11 cellular contexts compared by ENCODE assay signal in genomic region chr11:111001986-111002616, GRCh38.
DNase-seq lines count a peak whose midpoint lies in the region; ATAC-seq, FAIRE-seq and TF ChIP-seq lines count a peak whose summit lies in the region.
"Had no signal": no experiment of that assay in that cellular context is flagged by ENCODE, and none has a peak within 500 bp of the region (broad histone marks: within the 10 kb centered on the region; RNA-seq: fewer than 3 reads in every experiment).

No MANE protein-coding gene starts in this region.

- peaks cover 9% of the 10 kb centered on the region for H3K4me1 ChIP-seq in astrocyte (ENCODE audit: insufficient read depth, low read length)
- H3K4me1 ChIP-seq in gastroesophageal sphincter: peaks cover 0 to 15% (median 0%) of the 10 kb centered on the region in 3 donors
- peaks cover 3% of the 10 kb centered on the region for H3K4me1 ChIP-seq in smooth muscle cell (ENCODE audit: low read depth)

- no peak for FAIRE-seq in astrocyte (lab: Jason Lieb, UNC)

- no peaks in the 10 kb centered on the region for H3K27me3 Mint-ChIP-seq in astrocyte (ENCODE audit: low read depth, unreplicated experiment)
- H3K27me3 Mint-ChIP-seq in T-helper 2 cell treated with Interferon-gamma antibody and Interleukin-4, amounts not matched to agents 5 μg/mL and 100 μg/mL, for 36 hours (ENCODE audit: low read depth): no peaks in the 10 kb centered on the region

- H3K79me2 ChIP-seq in astrocyte (ENCODE audit: insufficient read depth, low read length) (no peaks in the 10 kb centered on the region), smooth muscle cell (ENCODE audit: low read depth) (no peaks in the 10 kb centered on the region)

- TF ChIP-seq POLR2A in gastroesophageal sphincter (IDR thresholded peaks at IDR 0.05): no peak

- H3K36me3 Mint-ChIP-seq in astrocyte (ENCODE audit: low read depth, unreplicated experiment): no peaks in the 10 kb centered on the region
- no peaks in the 10 kb centered on the region for H3K36me3 Mint-ChIP-seq in T-helper 2 cell treated with Interferon-gamma antibody and Interleukin-4, amounts not matched to agents 5 μg/mL and 100 μg/mL, for 36 hours (ENCODE audit: low read depth)

- no peak overlapping the region for H3K27ac Mint-ChIP-seq in astrocyte (ENCODE audit: unreplicated experiment)
- no peak overlapping the region for H3K27ac Mint-ChIP-seq in T-helper 2 cell treated with Interferon-gamma antibody and Interleukin-4, amounts not matched to agents 5 μg/mL and 100 μg/mL, for 36 hours
- H3K27ac Mint-ChIP-seq: activated T-helper 2 cell treated with anti-CD3 and anti-CD28 coated beads, Interferon-gamma antibody, Interleukin-2, Interleukin-4, amounts not matched to agents 10 μg/mL and 5 μg/mL and 100 μg/mL, durations not matched to agents 14 hours and 24 hours and 36 hours had no signal

- H3K9me3 Mint-ChIP-seq in astrocyte (ENCODE audit: unreplicated experiment): no peaks in the 10 kb centered on the region
- H3K9me3 Mint-ChIP-seq in T-helper 2 cell treated with Interferon-gamma antibody and Interleukin-4, amounts not matched to agents 5 μg/mL and 100 μg/mL, for 36 hours: no peaks in the 10 kb centered on the region
- H3K9me3 Mint-ChIP-seq: activated T-helper 2 cell treated with anti-CD3 and anti-CD28 coated beads, Interferon-gamma antibody, Interleukin-2, Interleukin-4, amounts not matched to agents 10 μg/mL and 5 μg/mL and 100 μg/mL, durations not matched to agents 14 hours and 24 hours and 36 hours had no signal

- DNase-seq in H4 (ENCODE audit: low spot score): peak; percentile 16
- peak; percentile 88 for DNase-seq in astrocyte (ENCODE audit: low read depth)
- DNase-seq in smooth muscle cell (lab: John Stamatoyannopoulos, UW; ENCODE audit: unreplicated experiment): no peak
- DNase-seq in glomerular visceral epithelial cell (ENCODE audit: extremely low spot score): no peak
- no peak for DNase-seq in T-helper 2 cell treated with Interferon-gamma antibody and Interleukin-4, amounts not matched to agents 5 μg/mL and 100 μg/mL, for 36 hours (ENCODE audit: low spot score)
- DNase-seq: NCI-H2029 treated with DMSO at 0.1 percent for 48 hours, PC-9 had no signal

- TF ChIP-seq EP300 in gastroesophageal sphincter (IDR thresholded peaks at IDR 0.05): no peak

- H3K9me3 ChIP-seq in astrocyte (ENCODE audit: insufficient read depth, low read depth, low read length) (no peaks in the 10 kb centered on the region), gastroesophageal sphincter (no peaks in the 10 kb centered on the region), smooth muscle cell (replicated peaks; ENCODE audit: low read depth) (no peaks in the 10 kb centered on the region)

- H3K27ac ChIP-seq in astrocyte (ENCODE audit: low read depth, low read length) (no peak overlapping the region), gastroesophageal sphincter (no peak overlapping the region), smooth muscle cell (ENCODE audit: low read depth) (peak overlapping the region; percentile 65)
- H3K27ac ChIP-seq: PC-9 had no signal

- no peaks in the 10 kb centered on the region for H3K27me3 ChIP-seq in astrocyte (ENCODE audit: insufficient read depth, low read length)
- no peaks in the 10 kb centered on the region for H3K27me3 ChIP-seq in gastroesophageal sphincter
- H3K27me3 ChIP-seq in smooth muscle cell (ENCODE audit: low read depth): no peaks in the 10 kb centered on the region

- no peak for TF ChIP-seq CTCF in astrocyte (IDR thresholded peaks at IDR 0.05; ENCODE audit: insufficient read depth, low read depth, low read length)
- TF ChIP-seq CTCF in gastroesophageal sphincter (IDR thresholded peaks at IDR 0.05): no peak
- no peak for TF ChIP-seq CTCF in smooth muscle cell (IDR thresholded peaks at IDR 0.05; ENCODE audit: borderline replicate concordance, insufficient read depth, poor library complexity, severe bottlenecking)

- H3F3A ChIP-seq in smooth muscle cell (ENCODE audit: low read depth): peaks cover 7% of the 10 kb centered on the region

- H4K20me1 ChIP-seq in astrocyte (ENCODE audit: insufficient read depth, low read length) (no peaks in the 10 kb centered on the region), smooth muscle cell (ENCODE audit: low read depth) (no peaks in the 10 kb centered on the region)

- no peak overlapping the region for H3K9ac ChIP-seq in astrocyte (ENCODE audit: low read length)
- peak overlapping the region; percentile 3 for H3K9ac ChIP-seq in smooth muscle cell (ENCODE audit: low read depth)

- H3K4me2 ChIP-seq in astrocyte (ENCODE audit: low read length): no peak overlapping the region
- peak overlapping the region; percentile 37 for H3K4me2 ChIP-seq in smooth muscle cell
- H3K4me2 ChIP-seq: PC-9 had no signal

- no peak overlapping the region for H3K4me3 Mint-ChIP-seq in astrocyte (ENCODE audit: unreplicated experiment)
- no peak overlapping the region for H3K4me3 Mint-ChIP-seq in T-helper 2 cell treated with Interferon-gamma antibody and Interleukin-4, amounts not matched to agents 5 μg/mL and 100 μg/mL, for 36 hours

- no peak overlapping the region for H2AFZ ChIP-seq in astrocyte (ENCODE audit: low read depth, low read length)
- H2AFZ ChIP-seq in smooth muscle cell (ENCODE audit: low read depth): no peak overlapping the region
- H2AFZ ChIP-seq: PC-9 had no signal

- H3K4me3 ChIP-seq in astrocyte (ENCODE audit: insufficient read depth, low read depth, low read length) (no peak overlapping the region), gastroesophageal sphincter (no peak overlapping the region), smooth muscle cell (no peak overlapping the region)
- H3K4me3 ChIP-seq: PC-9 had no signal

- 53 to 57% methylated on average over 3 of the region's 3 CpGs for WGBS in gastroesophageal sphincter (ENCODE audit: low coverage in 1 of 2), 2 donors
- 67% methylated on average over 3 of the region's 3 CpGs for WGBS in smooth muscle cell (ENCODE audit: low lambda C conversion rate)

- ATAC-seq in gastroesophageal sphincter: peak; percentile 88
- no peak for ATAC-seq in GM21529 (IDR thresholded peaks at IDR 0.05; ENCODE audit: unreplicated experiment)
- no peak for ATAC-seq in GM18873 (IDR thresholded peaks at IDR 0.05; ENCODE audit: low FRiP score, unreplicated experiment)

- peaks cover 9% of the 10 kb centered on the region for H3K4me1 Mint-ChIP-seq in astrocyte (ENCODE audit: low read depth, unreplicated experiment)
- H3K4me1 Mint-ChIP-seq in T-helper 2 cell treated with Interferon-gamma antibody and Interleukin-4, amounts not matched to agents 5 μg/mL and 100 μg/mL, for 36 hours (ENCODE audit: low read depth): no peaks in the 10 kb centered on the region

- H3K36me3 ChIP-seq in astrocyte (ENCODE audit: insufficient read depth, low read length) (no peaks in the 10 kb centered on the region), gastroesophageal sphincter (no peaks in the 10 kb centered on the region), smooth muscle cell (ENCODE audit: low read depth) (no peaks in the 10 kb centered on the region)

Comparison
In these comparisons a context has a peak if more than half of its experiments do, and no peak if none do; other contexts are left out.
1. DNase-seq: peak in H4 (single experiment) and astrocyte (single experiment); none in smooth muscle cell (single experiment), glomerular visceral epithelial cell (single experiment) and T-helper 2 cell treated with Interferon-gamma antibody and Interleukin-4, amounts not matched to agents 5 μg/mL and 100 μg/mL, for 36 hours (single experiment).